In genomic region chr7:127114739-127115265, GRCh38 we compare ENCODE assay signal across 22 cellular contexts.
DNase-seq lines count a peak whose midpoint lies in the region; ATAC-seq and TF ChIP-seq lines count a peak whose summit lies in the region.
"Had no signal": no experiment of that assay in that cellular context is flagged by ENCODE, and none has a peak within 500 bp of the region (broad histone marks: within the 10 kb centered on the region; RNA-seq: fewer than 3 reads in every experiment).

No MANE protein-coding gene starts in this region.

- peaks cover 8% of the 10 kb centered on the region for H3K9me3 Mint-ChIP-seq in MCF 10A (ENCODE audit: unreplicated experiment)
- peaks cover 5% of the 10 kb centered on the region for H3K9me3 Mint-ChIP-seq in activated T-helper 17 cell treated with anti-CD3 and anti-CD28 coated beads, Interleukin-2, amount 50 U/mL, for 72 hours
- H3K9me3 Mint-ChIP-seq: activated naive CD4-positive, alpha-beta T cell treated with anti-CD3 and anti-CD28 coated beads, Interleukin-2, amount 10 ng/mL, durations not matched to agents 7 days and 5 days had no signal

- H3K27ac ChIP-seq in breast epithelium = no peak overlapping the region
- H3K27ac ChIP-seq: C4-2B, psoas muscle had no signal

- no peaks in the 10 kb centered on the region for H3K4me1 ChIP-seq in breast epithelium
- H3K4me1 ChIP-seq: psoas muscle had no signal

- peak; percentile 74 for ATAC-seq in HG03432 (IDR thresholded peaks at IDR 0.05; ENCODE audit: unreplicated experiment)
- peak; percentile 24 for ATAC-seq in activated T-helper 17 cell treated with anti-CD3 and anti-CD28 coated beads, Interleukin-2, amount 50 U/mL, for 72 hours (replicated peaks)
- no peak for ATAC-seq in HG03521 (IDR thresholded peaks at IDR 0.05; ENCODE audit: unreplicated experiment)
- no peak for ATAC-seq in GM21825 (IDR thresholded peaks at IDR 0.05; ENCODE audit: unreplicated experiment)
- ATAC-seq: effector memory CD8-positive, alpha-beta T cell; left ventricle myocardium superior; psoas muscle; T-helper 17 cell had no signal

- H3K4me3 Mint-ChIP-seq in MCF 10A (ENCODE audit: unreplicated experiment) = no peak overlapping the region
- no peak overlapping the region for H3K4me3 Mint-ChIP-seq in activated T-helper 17 cell treated with anti-CD3 and anti-CD28 coated beads, Interleukin-2, amount 50 U/mL, for 72 hours
- H3K4me3 Mint-ChIP-seq: activated naive CD4-positive, alpha-beta T cell treated with anti-CD3 and anti-CD28 coated beads, Interleukin-2, amount 10 ng/mL, durations not matched to agents 7 days and 5 days; effector memory CD8-positive, alpha-beta T cell; T-helper 17 cell had no signal

- no peaks in the 10 kb centered on the region for H3K27me3 ChIP-seq in breast epithelium

- H3K4me1 Mint-ChIP-seq in MCF 10A (ENCODE audit: insufficient read depth, unreplicated experiment) = no peaks in the 10 kb centered on the region
- no peaks in the 10 kb centered on the region for H3K4me1 Mint-ChIP-seq in activated T-helper 17 cell treated with anti-CD3 and anti-CD28 coated beads, Interleukin-2, amount 50 U/mL, for 72 hours
- H3K4me1 Mint-ChIP-seq: activated naive CD4-positive, alpha-beta T cell treated with anti-CD3 and anti-CD28 coated beads, Interleukin-2, amount 10 ng/mL, durations not matched to agents 7 days and 5 days; T-helper 17 cell had no signal

- TF ChIP-seq POLR2A in breast epithelium (IDR thresholded peaks at IDR 0.05) = no peak

- no TSS peak for BruUV-seq in MCF 10A (replicated peaks; lab: Mats Ljungman, UMichigan)

- peak; percentile 9 for DNase-seq in MCF 10A (ENCODE audit: unreplicated experiment)
- no peak for DNase-seq in breast epithelium (ENCODE audit: low spot score in 2 of 2)
- no peak for DNase-seq in HPDE6-E6E7 (ENCODE audit: extremely low spot score)
- DNase-seq in HuH-7 (ENCODE audit: low spot score) = no peak
- DNase-seq: activated CD4-positive, alpha-beta T cell treated with anti-CD3 and anti-CD28 coated beads, Interleukin-2, amount 50 U/mL, for 48 hours; activated naive CD4-positive, alpha-beta T cell treated with anti-CD3 and anti-CD28 coated beads, Interleukin-2, amount 10 ng/mL, durations not matched to agents 7 days and 5 days; DMS153; effector memory CD8-positive, alpha-beta T cell; head of caudate nucleus; left ventricle myocardium superior; NCI-H1436; NCI-H2171 treated with DMSO at 0.1 percent for 48 hours; NCI-H774; psoas muscle; small intestine; stimulated activated CD4-positive, alpha-beta T cell treated with anti-CD3 and anti-CD28 coated beads, Interleukin-4, amount 100 ng/mL, for 1 hour; T-helper 17 cell had no signal

- H3K27me3 Mint-ChIP-seq in MCF 10A (ENCODE audit: insufficient read depth, unreplicated experiment) = no peaks in the 10 kb centered on the region
- peaks cover 14% of the 10 kb centered on the region for H3K27me3 Mint-ChIP-seq in activated T-helper 17 cell treated with anti-CD3 and anti-CD28 coated beads, Interleukin-2, amount 50 U/mL, for 72 hours
- H3K27me3 Mint-ChIP-seq: activated naive CD4-positive, alpha-beta T cell treated with anti-CD3 and anti-CD28 coated beads, Interleukin-2, amount 10 ng/mL, durations not matched to agents 7 days and 5 days; effector memory CD8-positive, alpha-beta T cell; T-helper 17 cell had no signal

- intact Hi-C loops in MCF 10A (cut with micrococcal nuclease) (no loop called here), breast epithelium (cut with DNase I; ENCODE audit: low total_unique reads) (loop anchor here (5.0 kb wide), 1 partner anchor 172 kb away; no protein-coding TSS in a partner anchor)

- H3K4me3 ChIP-seq in breast epithelium = no peak overlapping the region
- H3K4me3 ChIP-seq: psoas muscle had no signal

- POLR2A ChIA-PET in MCF 10A (lab: Yijun Ruan, JAX) = no interaction called here

- TF ChIP-seq CTCF in MCF 10A (IDR thresholded peaks at IDR 0.05; ENCODE audit: unreplicated experiment) (no peak), breast epithelium (IDR thresholded peaks at IDR 0.05) (no peak)

- H3K36me3 Mint-ChIP-seq in MCF 10A (ENCODE audit: insufficient read depth, unreplicated experiment) = peaks cover 6% of the 10 kb centered on the region
- H3K36me3 Mint-ChIP-seq in activated T-helper 17 cell treated with anti-CD3 and anti-CD28 coated beads, Interleukin-2, amount 50 U/mL, for 72 hours (ENCODE audit: low read depth) = no peaks in the 10 kb centered on the region
- H3K36me3 Mint-ChIP-seq: activated naive CD4-positive, alpha-beta T cell treated with anti-CD3 and anti-CD28 coated beads, Interleukin-2, amount 10 ng/mL, durations not matched to agents 7 days and 5 days had no signal

- no peak overlapping the region for H3K27ac Mint-ChIP-seq in MCF 10A (ENCODE audit: low read depth, unreplicated experiment)
- H3K27ac Mint-ChIP-seq in activated T-helper 17 cell treated with anti-CD3 and anti-CD28 coated beads, Interleukin-2, amount 50 U/mL, for 72 hours = no peak overlapping the region
- H3K27ac Mint-ChIP-seq: activated naive CD4-positive, alpha-beta T cell treated with anti-CD3 and anti-CD28 coated beads, Interleukin-2, amount 10 ng/mL, durations not matched to agents 7 days and 5 days; effector memory CD8-positive, alpha-beta T cell; T-helper 17 cell had no signal

- H3K36me3 ChIP-seq in breast epithelium = no peaks in the 10 kb centered on the region

- H3K9me3 ChIP-seq in breast epithelium = no peaks in the 10 kb centered on the region
- H3K9me3 ChIP-seq: psoas muscle had no signal

- CTCF ChIA-PET in MCF 10A (lab: Yijun Ruan, JAX) = no interaction called here

Comparison
In these comparisons a context has a peak if more than half of its experiments do, and no peak if none do; other contexts are left out.
1. ATAC-seq: peak in HG03432 (single experiment) and activated T-helper 17 cell treated with anti-CD3 and anti-CD28 coated beads, Interleukin-2, amount 50 U/mL, for 72 hours (single experiment); none in HG03521 (single experiment) and GM21825 (single experiment).